In genomic region chr7:102232686-102233286, GRCh38 we compare ENCODE assay signal across 17 cellular contexts.
"Had no signal": no experiment of that assay in that cellular context is flagged by ENCODE, and none has a peak within 500 bp of the region (broad histone marks: within the 10 kb centered on the region; RNA-seq: fewer than 3 reads in every experiment).

No MANE protein-coding gene starts in this region.

- H3K9me3 ChIP-seq: gastrocnemius medialis, tibial artery had no signal

- H3K9me3 Mint-ChIP-seq: activated CD4-positive, alpha-beta memory T cell treated with anti-CD3 and anti-CD28 coated beads for 36 hours; activated naive CD8-positive, alpha-beta T cell treated with anti-CD3 and anti-CD28 coated beads for 36 hours; activated T-cell treated with anti-CD3 and anti-CD28 coated beads, Interleukin-2, amount 50 U/mL, for 24 hours; effector memory CD8-positive, alpha-beta T cell; stimulated activated naive B cell treated with anti-CD40 and anti-IgM and Interleukin-4, amounts not matched to agents 10 μg/mL and 1 μg/mL and 100 μg/mL, for 72 hours had no signal

- H3K4me3 Mint-ChIP-seq: activated CD4-positive, alpha-beta memory T cell treated with anti-CD3 and anti-CD28 coated beads for 36 hours; activated CD4-positive, alpha-beta T cell treated with anti-CD3 and anti-CD28 coated beads for 36 hours; activated naive CD8-positive, alpha-beta T cell treated with anti-CD3 and anti-CD28 coated beads for 36 hours; activated T-cell treated with anti-CD3 and anti-CD28 coated beads, Interleukin-2, amount 50 U/mL, for 24 hours; effector memory CD8-positive, alpha-beta T cell; stimulated activated naive B cell treated with anti-CD40 and anti-IgM and Interleukin-4, amounts not matched to agents 10 μg/mL and 1 μg/mL and 100 μg/mL, for 72 hours; T-helper 17 cell had no signal

- DNase-seq: activated CD4-positive, alpha-beta memory T cell treated with anti-CD3 and anti-CD28 coated beads for 36 hours; activated CD4-positive, alpha-beta T cell treated with anti-CD3 and anti-CD28 coated beads for 36 hours; activated gamma-delta T cell; activated naive CD8-positive, alpha-beta T cell treated with anti-CD3 and anti-CD28 coated beads for 36 hours; activated T-cell treated with anti-CD3 and anti-CD28 coated beads, Interleukin-2, amount 50 U/mL, for 24 hours; amygdala; dermis blood vessel endothelial cell; effector memory CD8-positive, alpha-beta T cell; gastrocnemius medialis; islet precursor cell; stimulated activated CD4-positive, alpha-beta T cell treated with anti-CD3 and anti-CD28 coated beads, Interleukin-15, amount 100 ng/mL, for 24 hours; stimulated activated CD4-positive, alpha-beta T cell treated with anti-CD3 and anti-CD28 coated beads, Interleukin-4, amount 100 ng/mL, for 1 hour; stimulated activated naive B cell treated with anti-CD40 and anti-IgM and Interleukin-4, amounts not matched to agents 10 μg/mL and 1 μg/mL and 100 μg/mL, for 72 hours; T-helper 17 cell; tibial artery had no signal

- H3K4me3 ChIP-seq: gastrocnemius medialis, tibial artery had no signal

- H2AFZ ChIP-seq: parathyroid adenoma had no signal

- H3K27ac ChIP-seq: parathyroid adenoma, tibial artery, WERI-Rb-1 had no signal

- H3K9ac ChIP-seq: parathyroid adenoma had no signal

- H3K4me1 Mint-ChIP-seq: activated CD4-positive, alpha-beta T cell treated with anti-CD3 and anti-CD28 coated beads for 36 hours; activated naive CD8-positive, alpha-beta T cell treated with anti-CD3 and anti-CD28 coated beads for 36 hours had no signal

- H3K27me3 ChIP-seq: gastrocnemius medialis, tibial artery had no signal

- H3K27me3 Mint-ChIP-seq: activated CD4-positive, alpha-beta memory T cell treated with anti-CD3 and anti-CD28 coated beads for 36 hours; activated CD4-positive, alpha-beta T cell treated with anti-CD3 and anti-CD28 coated beads for 36 hours; activated naive CD8-positive, alpha-beta T cell treated with anti-CD3 and anti-CD28 coated beads for 36 hours; activated T-cell treated with anti-CD3 and anti-CD28 coated beads, Interleukin-2, amount 50 U/mL, for 24 hours; effector memory CD8-positive, alpha-beta T cell; stimulated activated naive B cell treated with anti-CD40 and anti-IgM and Interleukin-4, amounts not matched to agents 10 μg/mL and 1 μg/mL and 100 μg/mL, for 72 hours; T-helper 17 cell had no signal

- H3K4me1 ChIP-seq: parathyroid adenoma had no signal

- ATAC-seq: activated CD4-positive, alpha-beta T cell treated with anti-CD3 and anti-CD28 coated beads for 36 hours; effector memory CD8-positive, alpha-beta T cell; gastrocnemius medialis; stimulated activated naive B cell treated with anti-CD40 and anti-IgM and Interleukin-4, amounts not matched to agents 10 μg/mL and 1 μg/mL and 100 μg/mL, for 72 hours; T-helper 17 cell had no signal
